11 cellular contexts compared by ENCODE assay signal in genomic region chr6:6885521-6886088, GRCh38.
DNase-seq lines count a peak whose midpoint lies in the region; ATAC-seq and TF ChIP-seq lines count a peak whose summit lies in the region.
"Had no signal": no experiment of that assay in that cellular context is flagged by ENCODE, and none has a peak within 500 bp of the region (broad histone marks: within the 10 kb centered on the region; RNA-seq: fewer than 3 reads in every experiment).

No MANE protein-coding gene starts in this region.

- ATAC-seq in lung (ENCODE audit: insufficient read depth, low FRiP score), result peak; percentile 48
- ATAC-seq in HG03135 (IDR thresholded peaks at IDR 0.05; ENCODE audit: unreplicated experiment), result no peak

- H3K27me3 ChIP-seq in lung (ENCODE audit: control insufficient read depth, insufficient read depth), result no peaks in the 10 kb centered on the region
- no peaks in the 10 kb centered on the region for H3K27me3 ChIP-seq in tibial artery
- no peaks in the 10 kb centered on the region for H3K27me3 ChIP-seq in MM.1S (replicated peaks; ENCODE audit: insufficient read depth, low read length)

- no peaks in the 10 kb centered on the region for H3K79me2 ChIP-seq in MM.1S (ENCODE audit: low read length)
- H3K79me2 ChIP-seq: parathyroid adenoma had no signal

- TF ChIP-seq CTCF in lung (IDR thresholded peaks at IDR 0.05; ENCODE audit: control extremely low read depth, extremely low read depth) (no peak), tibial artery (IDR thresholded peaks at IDR 0.05) (no peak), MM.1S (IDR thresholded peaks at IDR 0.05; ENCODE audit: low read length) (no peak)

- no peaks in the 10 kb centered on the region for H3K9me2 ChIP-seq in MM.1S (replicated peaks; ENCODE audit: insufficient read depth, low read length)

- no peak overlapping the region for H3K4me3 ChIP-seq in lung
- H3K4me3 ChIP-seq in tibial artery, result no peak overlapping the region
- H3K4me3 ChIP-seq in MM.1S (ENCODE audit: low read length), result no peak overlapping the region

- H3K9me3 ChIP-seq in lung (ENCODE audit: control insufficient read depth in 2 of 2, insufficient read depth in 1 of 2, low read length in 1 of 2) (no peaks in the 10 kb centered on the region), tibial artery (no peaks in the 10 kb centered on the region), MM.1S (replicated peaks; ENCODE audit: insufficient read depth, low read length) (no peaks in the 10 kb centered on the region)

- H4K20me1 ChIP-seq in MM.1S (ENCODE audit: insufficient read depth, low read length), result no peaks in the 10 kb centered on the region

- DNase-seq in NCI-H510A treated with DMSO at 0.1 percent for 48 hours (lab: John Stamatoyannopoulos, UW) (peak; percentile 28), caudate nucleus (lab: John Stamatoyannopoulos, UW) (peak in 17 of 61 donors; percentile 2 to 32 (median 19)), lung (ENCODE audit: low spot score) (peak; percentile 66), tibial artery (peak; percentile 67 to 75), GM19238 (ENCODE audit: insufficient read length, low spot score) (no peak), MM.1S (no peak)
- DNase-seq: activated B cell treated with CpG ODN at 0.5 μM for 24 hours; activated naive CD8-positive, alpha-beta T cell treated with anti-CD3 and anti-CD28 coated beads, Interleukin-2, amount 10 ng/mL, durations not matched to agents 7 days and 5 days; stimulated activated CD8-positive, alpha-beta memory T cell treated with anti-CD3 and anti-CD28 coated beads, Interleukin-4, amount 100 ng/mL, for 48 hours had no signal

- no peak overlapping the region for H3K9ac ChIP-seq in MM.1S (ENCODE audit: low read length)
- H3K9ac ChIP-seq: parathyroid adenoma had no signal

- H3K27ac ChIP-seq in caudate nucleus (ENCODE audit: low read depth, low read length) (peak overlapping the region; percentile 64), lung (ENCODE audit: low read depth in 1 of 2, low read length in 1 of 2) (peak overlapping the region in 1 of 2 donors; percentile 93), tibial artery (no peak overlapping the region), MM.1S (ENCODE audit: low read length) (no peak overlapping the region)
- H3K27ac ChIP-seq: parathyroid adenoma had no signal

- H3K36me3 ChIP-seq in lung (ENCODE audit: control insufficient read depth in 2 of 2, insufficient read depth in 2 of 2, low read length in 2 of 2), result no peaks in the 10 kb centered on the region
- H3K36me3 ChIP-seq in tibial artery, result no peaks in the 10 kb centered on the region
- H3K36me3 ChIP-seq in MM.1S (replicated peaks; ENCODE audit: insufficient read depth, low read length), result no peaks in the 10 kb centered on the region

- H3K4me2 ChIP-seq in MM.1S (ENCODE audit: low read depth, low read length), result no peak overlapping the region

- intact Hi-C loops in tibial artery (cut with DNase I; ENCODE audit: low total_unique reads), result no loop called here

- no peak overlapping the region for H2AFZ ChIP-seq in MM.1S (ENCODE audit: low read length)
- H2AFZ ChIP-seq: parathyroid adenoma had no signal

- 22 to 53% methylated on average over 15 of the region's 15 CpGs for WGBS in lung, 2 donors

- H3F3A ChIP-seq in MM.1S (ENCODE audit: insufficient read depth, low read length), result no peaks in the 10 kb centered on the region

- H3K4me1 ChIP-seq in lung (ENCODE audit: control insufficient read depth in 2 of 2, insufficient read depth in 2 of 2, low read length in 2 of 2), result peaks cover 0 to 2% of the 10 kb centered on the region in 2 donors
- no peaks in the 10 kb centered on the region for H3K4me1 ChIP-seq in tibial artery
- H3K4me1 ChIP-seq in MM.1S (ENCODE audit: low read length), result no peaks in the 10 kb centered on the region
- H3K4me1 ChIP-seq: parathyroid adenoma had no signal

Comparison
In these comparisons a context has a peak if more than half of its experiments do, and no peak if none do; other contexts are left out.
1. DNase-seq: peak in NCI-H510A treated with DMSO at 0.1 percent for 48 hours (single experiment), lung (single experiment) and tibial artery (2 of 2); none in GM19238 (single experiment) and MM.1S (single experiment).